In genomic region chr15:75625542-75626347, GRCh38 we compare ENCODE assay signal across 8 cellular contexts. TPM values are rescaled to one million over a fixed set of nuclear protein-coding genes. Genes with fewer than 3 reads are reported as not detected.
DNase-seq lines count a peak whose midpoint lies in the region; ATAC-seq and TF ChIP-seq lines count a peak whose summit lies in the region.

Gene SNUPN, minus strand, starts transcription at chr15:75625725. Its CDS starts 4,674 bp downstream, at chr15:75621051.

- peak within 1 kb of the TSS; percentile 87 for H3K27ac ChIP-seq in adipose tissue (ENCODE audit: low read depth, low read length)
- H3K27ac ChIP-seq in transverse colon: peak within 1 kb of the TSS; percentile 95 to 98 (median 97)

- 1 to 2% (median 1%) methylated on average over 40 to 47 of the region's 47 CpGs for WGBS in adipose tissue, 3 donors
- WGBS in transverse colon (ENCODE audit: low coverage in 1 of 2), 2 donors: 0 to 2% methylated on average over 2 to 31 of the region's 47 CpGs

- intact Hi-C loops in cardiac septum (cut with DNase I) (loop anchor here (1.0 to 5.0 kb wide), 4 partner anchors 15 to 257 kb away; partner anchors contain the start of genes IMP3, MAN2C1 and SIN3A), transverse colon (cut with DNase I; ENCODE audit: low total_unique reads) (loop anchor here (5.0 kb wide), 1 partner anchor 107 kb away; no protein-coding TSS in a partner anchor)

- no peaks in the 10 kb centered on the region for H3K27me3 ChIP-seq in transverse colon

- H3K4me3 ChIP-seq in transverse colon: peak within 1 kb of the TSS; percentile 70 to 95 (median 93)

- peak; percentile 83 for ATAC-seq in HG02678 (IDR thresholded peaks at IDR 0.05; ENCODE audit: unreplicated experiment)

- no peak for TF ChIP-seq CTCF in transverse colon (IDR thresholded peaks at IDR 0.05)

- no peaks in the 10 kb centered on the region for H3K36me3 ChIP-seq in transverse colon

- in situ Hi-C loops in transverse colon (cut with MboI; ENCODE audit: low pct_ligation_motif_present in 1 of 4, low pct_unique_long_range_greater_than_20kb in 1 of 4, low sequenced_read_pairs in 3 of 4): loop anchor here in 3 of 4 donors (25.0 kb wide), 1 partner anchor 263 kb away; the partner anchor contains the start of gene MAN2C1 (in 3 of the 3)

- TF ChIP-seq POLR2A in GM10847 (IDR thresholded peaks at IDR 0.05; ENCODE audit: extremely low read depth, insufficient read length) (peak; percentile 77), transverse colon (IDR thresholded peaks at IDR 0.05) (no peak)

- H3K9me3 ChIP-seq in transverse colon: no peaks in the 10 kb centered on the region

- no peak for TF ChIP-seq EP300 in transverse colon (IDR thresholded peaks at IDR 0.05; ENCODE audit: low read depth)

- peaks cover 7 to 28% (median 14%) of the 10 kb centered on the region in 4 donors for H3K4me1 ChIP-seq in transverse colon

- DNase-seq in NCI-H1436 treated with DMSO at 0.1 percent for 48 hours (lab: John Stamatoyannopoulos, UW) (peak; percentile 61), T-helper 1 cell (peak; percentile 81 to 97 (median 86)), cardiac septum (ENCODE audit: low spot score) (peak; percentile 98), pons (ENCODE audit: low spot score) (peak; percentile 93), transverse colon (peak; percentile 96)

RNA-seq across cellular contexts. Expression of gene SNUPN, which starts in this region (rescaled TPM):
- polyA plus RNA-seq in adipose tissue: 10 to 100 TPM; 10.0 to 35.7 (median 21.2) TPM
- 13.6 TPM for total RNA-seq in cardiac septum
- total RNA-seq in transverse colon: 10 to 100 TPM in 3 of 4 donors, 1 to 10 TPM in 1; 9.4 to 29.5 (median 23.2) TPM

Comparison
In these comparisons a context has a peak if more than half of its experiments do, and no peak if none do; other contexts are left out.
1. Peak in every context shown above with its lines: DNase-seq, ATAC-seq, H3K4me3 ChIP-seq and H3K27ac ChIP-seq.